1 cellular context compared by ENCODE assay signal in genomic region chr15:92821491-92822116, GRCh38.
TF ChIP-seq lines count a peak whose summit lies in the region.

No MANE protein-coding gene starts in this region.

TF ChIP-seq in HCT116, 20 proteins besides CTCF, POLR2A, EP300 and RAD21 (continued from another document):
- TF ChIP-seq, protein P1, sequence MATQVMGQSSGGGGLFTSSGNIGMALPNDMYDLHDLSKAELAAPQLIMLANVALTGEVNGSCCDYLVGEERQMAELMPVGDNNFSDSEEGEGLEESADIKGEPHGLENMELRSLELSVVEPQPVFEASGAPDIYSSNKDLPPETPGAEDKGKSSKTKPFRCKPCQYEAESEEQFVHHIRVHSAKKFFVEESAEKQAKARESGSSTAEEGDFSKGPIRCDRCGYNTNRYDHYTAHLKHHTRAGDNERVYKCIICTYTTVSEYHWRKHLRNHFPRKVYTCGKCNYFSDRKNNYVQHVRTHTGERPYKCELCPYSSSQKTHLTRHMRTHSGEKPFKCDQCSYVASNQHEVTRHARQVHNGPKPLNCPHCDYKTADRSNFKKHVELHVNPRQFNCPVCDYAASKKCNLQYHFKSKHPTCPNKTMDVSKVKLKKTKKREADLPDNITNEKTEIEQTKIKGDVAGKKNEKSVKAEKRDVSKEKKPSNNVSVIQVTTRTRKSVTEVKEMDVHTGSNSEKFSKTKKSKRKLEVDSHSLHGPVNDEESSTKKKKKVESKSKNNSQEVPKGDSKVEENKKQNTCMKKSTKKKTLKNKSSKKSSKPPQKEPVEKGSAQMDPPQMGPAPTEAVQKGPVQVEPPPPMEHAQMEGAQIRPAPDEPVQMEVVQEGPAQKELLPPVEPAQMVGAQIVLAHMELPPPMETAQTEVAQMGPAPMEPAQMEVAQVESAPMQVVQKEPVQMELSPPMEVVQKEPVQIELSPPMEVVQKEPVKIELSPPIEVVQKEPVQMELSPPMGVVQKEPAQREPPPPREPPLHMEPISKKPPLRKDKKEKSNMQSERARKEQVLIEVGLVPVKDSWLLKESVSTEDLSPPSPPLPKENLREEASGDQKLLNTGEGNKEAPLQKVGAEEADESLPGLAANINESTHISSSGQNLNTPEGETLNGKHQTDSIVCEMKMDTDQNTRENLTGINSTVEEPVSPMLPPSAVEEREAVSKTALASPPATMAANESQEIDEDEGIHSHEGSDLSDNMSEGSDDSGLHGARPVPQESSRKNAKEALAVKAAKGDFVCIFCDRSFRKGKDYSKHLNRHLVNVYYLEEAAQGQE (IDR thresholded peaks at IDR 0.05; ENCODE audit: low read depth), result no peak
- TF ChIP-seq ZBTB33 (IDR thresholded peaks at IDR 0.05; ENCODE audit: extremely low read depth, insufficient replicate concordance, low read length) (no peak), SP1 (IDR thresholded peaks at IDR 0.05; ENCODE audit: low read depth) (no peak), MAX (IDR thresholded peaks at IDR 0.05) (0 out of 2 replicates have a peak, but pooled peaks have one; percentile 15), ZNF274 (IDR thresholded peaks at IDR 0.05; ENCODE audit: low read depth, low read length) (no peak), ELF1 (IDR thresholded peaks at IDR 0.05; ENCODE audit: borderline replicate concordance, low read depth) (no peak), EGR1 (IDR thresholded peaks at IDR 0.05; ENCODE audit: low read depth) (no peak), CBX3 (IDR thresholded peaks at IDR 0.05; ENCODE audit: low read depth) (peak; percentile 41; the same call in 1 of the 2 replicates)
- TF ChIP-seq, protein P2, sequence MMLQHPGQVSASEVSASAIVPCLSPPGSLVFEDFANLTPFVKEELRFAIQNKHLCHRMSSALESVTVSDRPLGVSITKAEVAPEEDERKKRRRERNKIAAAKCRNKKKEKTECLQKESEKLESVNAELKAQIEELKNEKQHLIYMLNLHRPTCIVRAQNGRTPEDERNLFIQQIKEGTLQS (IDR thresholded peaks at IDR 0.05), result no peak
TF ChIP-seq in HCT116: peak in this region for 5.
